34 cellular contexts compared by ENCODE assay signal in genomic region chr16:928526-928925, GRCh38. TPM values are rescaled to one million over a fixed set of nuclear protein-coding genes. Genes with fewer than 3 reads are reported as not detected.
"Had no signal": no experiment of that assay in that cellular context is flagged by ENCODE, and none has a peak within 500 bp of the region (broad histone marks: within the 10 kb centered on the region; RNA-seq: fewer than 3 reads in every experiment).

No MANE protein-coding gene starts in this region.

- H3K4me3 Mint-ChIP-seq: activated B cell treated with CpG ODN at 0.5 μM for 24 hours; activated CD8-positive, alpha-beta T cell treated with anti-CD3 and anti-CD28 coated beads for 36 hours; activated naive CD8-positive, alpha-beta T cell; activated T-cell treated with anti-CD3 and anti-CD28 coated beads, Interleukin-2, amount 50 U/mL, for 24 hours; activated T-helper 17 cell treated with anti-CD3 and anti-CD28 coated beads, Interleukin-2, amount 50 U/mL, for 72 hours; effector memory CD8-positive, alpha-beta T cell; T-helper 17 cell; T-helper 2 cell treated with Interferon-gamma antibody and Interleukin-4, amounts not matched to agents 5 μg/mL and 100 μg/mL, for 36 hours had no signal

- H3K9me3 ChIP-seq: body of pancreas, esophagus muscularis mucosa, gastrocnemius medialis had no signal

- H3K4me3 ChIP-seq: body of pancreas, esophagus muscularis mucosa, gastrocnemius medialis had no signal

- H3K36me3 ChIP-seq: WERI-Rb-1 had no signal

- DNase-seq: activated B cell treated with CpG ODN at 0.5 μM for 24 hours; activated CD4-positive, alpha-beta T cell treated with anti-CD3 and anti-CD28 coated beads for 48 hours; activated CD4-positive, alpha-beta T cell treated with anti-CD3 and anti-CD28 coated beads, Interleukin-2, amount 50 U/mL, for 1 hour; activated CD4-positive, alpha-beta T cell treated with anti-CD3 and anti-CD28 coated beads, Interleukin-2, amount 50 U/mL, for 48 hours; activated CD8-positive, alpha-beta memory T cell treated with anti-CD3 and anti-CD28 coated beads for 24 hours; activated CD8-positive, alpha-beta T cell treated with anti-CD3 and anti-CD28 coated beads for 36 hours; activated effector memory CD4-positive, alpha-beta T cell treated with Interleukin-2 at 50 U/mL for 16 hours; activated gamma-delta T cell treated with Interleukin-2 at 50 U/mL for 16 hours; activated naive CD4-positive, alpha-beta T cell treated with anti-CD3 and anti-CD28 coated beads, Interleukin-2, amount 50 U/mL, for 16 hours; activated naive CD4-positive, alpha-beta T cell treated with Interleukin-2 at 50 U/mL for 16 hours; activated T-cell treated with anti-CD3 and anti-CD28 coated beads for 4 hours; activated T-cell treated with anti-CD3 and anti-CD28 coated beads, Interleukin-2, amount 50 U/mL, for 24 hours; amniotic stem cell; anterior cingulate cortex; body of pancreas; caudate nucleus; cortex of kidney; dermis blood vessel endothelial cell; effector CD4-positive, alpha-beta T cell; effector memory CD8-positive, alpha-beta T cell; erythroblast; foreskin keratinocyte; gastrocnemius medialis; glutamatergic neuron; T-helper 1 cell; T-helper 17 cell; T1000; WERI-Rb-1 had no signal

- H3K27me3 Mint-ChIP-seq: activated B cell treated with CpG ODN at 0.5 μM for 24 hours; activated CD8-positive, alpha-beta T cell treated with anti-CD3 and anti-CD28 coated beads for 36 hours; activated naive CD8-positive, alpha-beta T cell; activated T-cell treated with anti-CD3 and anti-CD28 coated beads, Interleukin-2, amount 50 U/mL, for 24 hours; activated T-helper 17 cell treated with anti-CD3 and anti-CD28 coated beads, Interleukin-2, amount 50 U/mL, for 72 hours; effector memory CD8-positive, alpha-beta T cell; T-helper 17 cell had no signal

- H3K27ac Mint-ChIP-seq: activated B cell treated with CpG ODN at 0.5 μM for 24 hours; activated CD8-positive, alpha-beta T cell treated with anti-CD3 and anti-CD28 coated beads for 36 hours; activated naive CD8-positive, alpha-beta T cell; activated T-cell treated with anti-CD3 and anti-CD28 coated beads, Interleukin-2, amount 50 U/mL, for 24 hours; activated T-helper 17 cell treated with anti-CD3 and anti-CD28 coated beads, Interleukin-2, amount 50 U/mL, for 72 hours; T-helper 17 cell; T-helper 2 cell treated with Interferon-gamma antibody and Interleukin-4, amounts not matched to agents 5 μg/mL and 100 μg/mL, for 36 hours had no signal

- H3K4me1 ChIP-seq: body of pancreas, esophagus muscularis mucosa, foreskin keratinocyte, gastrocnemius medialis had no signal

- H3K27me3 ChIP-seq: body of pancreas, esophagus muscularis mucosa, foreskin keratinocyte, gastrocnemius medialis had no signal

- ATAC-seq: activated CD4-positive, CD25-positive, alpha-beta regulatory T cell treated with anti-CD3 and anti-CD28 coated beads, Interleukin-2, amount 50 U/mL, for 24 hours; activated CD8-positive, alpha-beta T cell treated with anti-CD3 and anti-CD28 coated beads for 36 hours; activated T-helper 17 cell treated with anti-CD3 and anti-CD28 coated beads, Interleukin-2, amount 50 U/mL, for 72 hours; body of pancreas; effector memory CD8-positive, alpha-beta T cell; foreskin keratinocyte; gastrocnemius medialis; T-helper 17 cell had no signal

- H3K27ac ChIP-seq: body of pancreas, esophagus muscularis mucosa, foreskin keratinocyte, gastrocnemius medialis, WERI-Rb-1 had no signal

- H3K4me1 Mint-ChIP-seq: activated B cell treated with CpG ODN at 0.5 μM for 24 hours had no signal

- FAIRE-seq: colon had no signal

- H3K9me3 Mint-ChIP-seq: activated T-helper 17 cell treated with anti-CD3 and anti-CD28 coated beads, Interleukin-2, amount 50 U/mL, for 72 hours had no signal

RNA-seq across cellular contexts. Expression of gene SOX8, which starts 53.0 kb away (rescaled TPM):
- total RNA-seq: foreskin keratinocyte had no signal
- polyA plus RNA-seq: foreskin keratinocyte had no signal
